33 cellular contexts compared by ENCODE assay signal in genomic region chr5:151795426-151795825, GRCh38.
"Had no signal": no experiment of that assay in that cellular context is flagged by ENCODE, and none has a peak within 500 bp of the region (broad histone marks: within the 10 kb centered on the region; RNA-seq: fewer than 3 reads in every experiment).

No MANE protein-coding gene starts in this region.

- H3K4me3 Mint-ChIP-seq: activated CD4-positive, alpha-beta T cell treated with anti-CD3 and anti-CD28 coated beads, Interleukin-2, amount 10 ng/mL, durations not matched to agents 24 days and 14 days; activated CD8-positive, alpha-beta memory T cell treated with anti-CD3 and anti-CD28 coated beads, Interleukin-2, amount 10 ng/mL, durations not matched to agents 7 days and 5 days; activated naive CD4-positive, alpha-beta T cell treated with anti-CD3 and anti-CD28 coated beads for 36 hours; activated naive CD8-positive, alpha-beta T cell treated with anti-CD3 and anti-CD28 coated beads for 36 hours had no signal

- H3K27me3 Mint-ChIP-seq: activated CD4-positive, alpha-beta T cell treated with anti-CD3 and anti-CD28 coated beads, Interleukin-2, amount 10 ng/mL, durations not matched to agents 24 days and 14 days; activated CD8-positive, alpha-beta memory T cell treated with anti-CD3 and anti-CD28 coated beads, Interleukin-2, amount 10 ng/mL, durations not matched to agents 7 days and 5 days; activated naive CD8-positive, alpha-beta T cell treated with anti-CD3 and anti-CD28 coated beads for 36 hours had no signal

- DNase-seq: activated CD4-positive, alpha-beta T cell treated with anti-CD3 and anti-CD28 coated beads, Interleukin-2, amount 50 U/mL, for 48 hours; activated CD4-positive, CD25-positive, alpha-beta regulatory T cell; activated CD8-positive, alpha-beta memory T cell treated with anti-CD3 and anti-CD28 coated beads for 24 hours; activated CD8-positive, alpha-beta memory T cell treated with anti-CD3 and anti-CD28 coated beads, Interleukin-2, amount 10 ng/mL, durations not matched to agents 7 days and 5 days; activated CD8-positive, alpha-beta memory T cell treated with anti-CD3 and anti-CD28 coated beads, Interleukin-2, amount 50 U/mL, for 48 hours; activated gamma-delta T cell treated with Interleukin-2 at 50 U/mL for 16 hours; activated naive CD4-positive, alpha-beta T cell treated with anti-CD3 and anti-CD28 coated beads for 36 hours; activated naive CD8-positive, alpha-beta T cell treated with anti-CD3 and anti-CD28 coated beads for 36 hours; amniotic stem cell; aorta; brain microvascular endothelial cell; central memory CD4-positive, alpha-beta T cell; Kasumi-1; KG1; MG63; NCI-H1048; NCI-H1105 treated with DMSO at 0.1 percent for 48 hours; NCI-H1436; NCI-H1694 treated with DMSO at 0.1 percent for 48 hours; NCI-H2029; NCI-H345; NCI-H526; NCI-H748 treated with DMSO at 0.1 percent for 48 hours; NK-92 treated with Interleukin-12 subunit alpha and Interleukin-12 subunit beta, amount 100 ng/mL, for 24 hours; PC-3; Peyer's patch; RPMI8226; SHP77 treated with DMSO at 0.1 percent for 48 hours; SK-N-SH; T1000; WERI-Rb-1 had no signal

- H3K27ac ChIP-seq: brain microvascular endothelial cell, Peyer's patch, SJSA1, WERI-Rb-1 had no signal

- H3K4me1 ChIP-seq: Peyer's patch, SJSA1 had no signal

- H3K27ac Mint-ChIP-seq: activated CD4-positive, alpha-beta T cell treated with anti-CD3 and anti-CD28 coated beads, Interleukin-2, amount 10 ng/mL, durations not matched to agents 24 days and 14 days; activated CD8-positive, alpha-beta memory T cell treated with anti-CD3 and anti-CD28 coated beads, Interleukin-2, amount 10 ng/mL, durations not matched to agents 7 days and 5 days; activated naive CD4-positive, alpha-beta T cell treated with anti-CD3 and anti-CD28 coated beads for 36 hours; activated naive CD8-positive, alpha-beta T cell treated with anti-CD3 and anti-CD28 coated beads for 36 hours had no signal

- ATAC-seq: activated CD8-positive, alpha-beta memory T cell treated with anti-CD3 and anti-CD28 coated beads, Interleukin-2, amount 10 ng/mL, durations not matched to agents 7 days and 5 days; PC-3 had no signal

- H3K9me3 Mint-ChIP-seq: activated CD4-positive, alpha-beta T cell treated with anti-CD3 and anti-CD28 coated beads, Interleukin-2, amount 10 ng/mL, durations not matched to agents 24 days and 14 days; activated naive CD4-positive, alpha-beta T cell treated with anti-CD3 and anti-CD28 coated beads for 36 hours; activated naive CD8-positive, alpha-beta T cell treated with anti-CD3 and anti-CD28 coated beads for 36 hours had no signal

- H3K27me3 ChIP-seq: brain microvascular endothelial cell, MG63, Peyer's patch, SJSA1 had no signal

- H3K9me3 ChIP-seq: MG63, Peyer's patch, SJSA1, SK-N-SH had no signal

- H3K4me3 ChIP-seq: MG63, Peyer's patch, SJSA1 had no signal
